12 cellular contexts compared by ENCODE assay signal in genomic region chr1:101847608-101848007, GRCh38.
A peak's percentile ranks its signal among the peaks of the same experiment; 100 is the strongest.
DNase-seq lines count a peak whose midpoint lies in the region; ATAC-seq lines count a peak whose summit lies in the region.
"Had no signal": no experiment of that assay in that cellular context is flagged by ENCODE, and none has a peak within 500 bp of the region (broad histone marks: within the 10 kb centered on the region; RNA-seq: fewer than 3 reads in every experiment).

No MANE protein-coding gene starts in this region.

- H2BK12ac ChIP-seq in neuronal stem cell (ENCODE audit: low read length), result no peak overlapping the region

- no CpG with 5 or more reads among the region's 3 CpGs for WGBS in neuronal stem cell (ENCODE audit: extremely low coverage in 2 of 2, insufficient read length in 2 of 2, insufficient replicate concordance in 1 of 2), 2 donors

- H3K4ac ChIP-seq in neuronal stem cell (ENCODE audit: low read length), result no peak overlapping the region

- H3K4me3 ChIP-seq in neuronal stem cell (ENCODE audit: low read length in 2 of 2), result no peak overlapping the region

- H4K91ac ChIP-seq in neuronal stem cell (ENCODE audit: low read depth, low read length, poor library complexity), result no peak overlapping the region

- no peak overlapping the region for H3K27ac ChIP-seq in neuronal stem cell (replicated peaks; ENCODE audit: low read length)
- H3K27ac ChIP-seq: C4-2B had no signal

- H3K9ac ChIP-seq in neuronal stem cell (ENCODE audit: low read depth, low read length, poor library complexity), result no peak overlapping the region

- no peak overlapping the region for H2BK5ac ChIP-seq in neuronal stem cell (ENCODE audit: low read length)

- H2AFZ ChIP-seq in neuronal stem cell (ENCODE audit: low read length), result peak overlapping the region; percentile 12

- H2BK15ac ChIP-seq in neuronal stem cell (ENCODE audit: low read length), result no peak overlapping the region

- H3K18ac ChIP-seq in neuronal stem cell (ENCODE audit: low read length), result no peak overlapping the region

- no peak for ATAC-seq in HG03045 (IDR thresholded peaks at IDR 0.05; ENCODE audit: unreplicated experiment)
- ATAC-seq in GM21515 (IDR thresholded peaks at IDR 0.05; ENCODE audit: unreplicated experiment), result no peak
- ATAC-seq in HG02759 (IDR thresholded peaks at IDR 0.05; ENCODE audit: unreplicated experiment), result no peak
- ATAC-seq: HCT116 had no signal

- no peak overlapping the region for H2AK5ac ChIP-seq in neuronal stem cell (ENCODE audit: low read depth, low read length)

- H3K9me3 ChIP-seq in neuronal stem cell (replicated peaks in 1 of 2; ENCODE audit: control insufficient read depth in 2 of 2, insufficient read depth in 1 of 2, low read depth in 1 of 2, low read length in 2 of 2), result no peaks in the 10 kb centered on the region

- H3K14ac ChIP-seq in neuronal stem cell (ENCODE audit: low read length), result no peak overlapping the region

- H3K4me2 ChIP-seq in neuronal stem cell (ENCODE audit: insufficient read depth, low read length, poor library complexity, severe bottlenecking), result no peak overlapping the region

- H3K4me1 ChIP-seq in neuronal stem cell (ENCODE audit: control insufficient read depth in 2 of 2, insufficient read depth in 1 of 2, low read depth in 1 of 2, low read length in 2 of 2), result peaks cover 0 to 7% of the 10 kb centered on the region in 2 donors

- H3K36me3 ChIP-seq in neuronal stem cell (replicated peaks in 1 of 2; ENCODE audit: control insufficient read depth in 2 of 2, insufficient read depth in 2 of 2, low read length in 2 of 2), result no peaks in the 10 kb centered on the region

- DNase-seq in G401 (ENCODE audit: low spot score), result peak; percentile 64
- peak; percentile 21 for DNase-seq in NCI-H69 (lab: John Stamatoyannopoulos, UW)
- peak; percentile 12 for DNase-seq in left kidney (ENCODE audit: low read depth, low spot score)
- no peak for DNase-seq in neuronal stem cell (ENCODE audit: low spot score)
- no peak for DNase-seq in NOMO-1 treated with DMSO at 0.1 percent for 48 hours (lab: John Stamatoyannopoulos, UW; ENCODE audit: unreplicated experiment)
- DNase-seq: CD4-positive, alpha-beta memory T cell; DMS79 had no signal

- no peaks in the 10 kb centered on the region for H3K79me1 ChIP-seq in neuronal stem cell (ENCODE audit: low read depth, low read length)

- in situ Hi-C loops in G401 (cut with HindIII; ENCODE audit: low sequenced_read_pairs), result no loop called here

- H4K8ac ChIP-seq in neuronal stem cell (ENCODE audit: low read depth, low read length), result no peak overlapping the region

- no peak overlapping the region for H2BK120ac ChIP-seq in neuronal stem cell (ENCODE audit: low read depth, low read length)

- H3K27me3 ChIP-seq in neuronal stem cell (ENCODE audit: control insufficient read depth in 3 of 3, insufficient read depth in 3 of 3, low read depth in 1 of 3, low read length in 3 of 3), result no peaks in the 10 kb centered on the region

- no peak overlapping the region for H3K23ac ChIP-seq in neuronal stem cell (ENCODE audit: low read depth, low read length, poor library complexity)

Comparison
In these comparisons a context has a peak if more than half of its experiments do, and no peak if none do; other contexts are left out.
1. DNase-seq: peak in G401 (single experiment), NCI-H69 (single experiment) and left kidney (single experiment); none in neuronal stem cell (single experiment) and NOMO-1 treated with DMSO at 0.1 percent for 48 hours (single experiment).